ENCODE assay signal across 22 cellular contexts in genomic region chr10:111137012-111137411, GRCh38.
DNase-seq lines count a peak whose midpoint lies in the region; ATAC-seq and TF ChIP-seq lines count a peak whose summit lies in the region.
"Had no signal": no experiment of that assay in that cellular context is flagged by ENCODE, and none has a peak within 500 bp of the region (broad histone marks: within the 10 kb centered on the region; RNA-seq: fewer than 3 reads in every experiment).

No MANE protein-coding gene starts in this region.

- H3K4me1 ChIP-seq in HEK293 (ENCODE audit: control insufficient read depth, insufficient read depth, low read length) (no peaks in the 10 kb centered on the region), upper lobe of right lung (no peaks in the 10 kb centered on the region), mucosa of descending colon (ENCODE audit: low read depth) (no peaks in the 10 kb centered on the region)
- H3K4me1 ChIP-seq: ascending aorta had no signal

- intact Hi-C loops in upper lobe of right lung (cut with DNase I) (no loop called here), mucosa of descending colon (cut with DNase I, micrococcal nuclease) (no loop called here)

- ATAC-seq in upper lobe of right lung = peak; percentile 69
- ATAC-seq in HG03442 (IDR thresholded peaks at IDR 0.05; ENCODE audit: unreplicated experiment) = no peak
- no peak for ATAC-seq in mucosa of descending colon
- ATAC-seq: effector memory CD8-positive, alpha-beta T cell; naive thymus-derived CD4-positive, alpha-beta T cell had no signal

- no peak overlapping the region for H3K27ac ChIP-seq in HEK293 (ENCODE audit: extremely low read depth, low read depth, low read length)
- H3K27ac ChIP-seq in upper lobe of right lung = no peak overlapping the region
- H3K27ac ChIP-seq: ascending aorta, SJSA1 had no signal

- no peak for TF ChIP-seq CTCF in HEK293 (tag by site-specific recombination; IDR thresholded peaks at IDR 0.05)
- no peak for TF ChIP-seq CTCF in upper lobe of right lung (IDR thresholded peaks at IDR 0.05)
- no peak for TF ChIP-seq CTCF in mucosa of descending colon (IDR thresholded peaks at IDR 0.05)

- H3K4me3 ChIP-seq in HEK293 (ENCODE audit: low read depth, low read length) (no peak overlapping the region), upper lobe of right lung (no peak overlapping the region), mucosa of descending colon (no peak overlapping the region)
- H3K4me3 ChIP-seq: ascending aorta, SJSA1, smooth muscle cell had no signal

- H3K9me3 ChIP-seq in HEK293 (ENCODE audit: control insufficient read depth, insufficient read depth, low read depth, low read length) (no peaks in the 10 kb centered on the region), upper lobe of right lung (no peaks in the 10 kb centered on the region), mucosa of descending colon (no peaks in the 10 kb centered on the region)
- H3K9me3 ChIP-seq: ascending aorta, SJSA1 had no signal

- H3K36me3 ChIP-seq in HEK293 (ENCODE audit: control insufficient read depth in 2 of 2, insufficient read depth in 1 of 2, low read length in 2 of 2) (no peaks in the 10 kb centered on the region), upper lobe of right lung (no peaks in the 10 kb centered on the region), mucosa of descending colon (ENCODE audit: low read depth) (no peaks in the 10 kb centered on the region)
- H3K36me3 ChIP-seq: ascending aorta, SJSA1 had no signal

- no peaks in the 10 kb centered on the region for H3K27me3 ChIP-seq in upper lobe of right lung
- H3K27me3 ChIP-seq: ascending aorta had no signal

- CTCF ChIA-PET in HEK293 (lab: Yijun Ruan, JAX) = no interaction called here

- POLR2A ChIA-PET in HEK293 (lab: Yijun Ruan, JAX) = no interaction called here

- DNase-seq in NCI-H748 treated with DMSO at 0.1 percent for 48 hours (lab: John Stamatoyannopoulos, UW) = peak; percentile 44
- peak; percentile 67 for DNase-seq in iPS-NIHi7 (ENCODE audit: extremely low spot score)
- no peak for DNase-seq in upper lobe of right lung
- no peak for DNase-seq in mucosa of descending colon
- DNase-seq in glomerular visceral epithelial cell (ENCODE audit: extremely low spot score) = no peak
- DNase-seq: activated CD4-positive, alpha-beta T cell treated with anti-CD3 and anti-CD28 coated beads for 48 hours; activated naive CD4-positive, alpha-beta T cell; effector memory CD8-positive, alpha-beta T cell; GOT3; KBM-7; naive thymus-derived CD4-positive, alpha-beta T cell; NCI-H1092 treated with DMSO at 0.1 percent for 48 hours; NCI-H510A treated with DMSO at 0.1 percent for 48 hours; OCI-M1; stimulated activated CD4-positive, alpha-beta T cell treated with anti-CD3 and anti-CD28 coated beads, Interleukin-4, amount 100 ng/mL, for 4 hours; stimulated activated CD8-positive, alpha-beta memory T cell treated with anti-CD3 and anti-CD28 coated beads, Interleukin-4, amount 100 ng/mL, for 48 hours; T1000 had no signal

TF ChIP-seq in HEK293, 187 proteins besides CTCF, POLR2A, EP300 and RAD21:
- TF ChIP-seq GLIS1 (tag by site-specific recombination; IDR thresholded peaks at IDR 0.05) = 0 out of 2 replicates have a peak, but pooled peaks have one; percentile 13
- no peak for TF ChIP-seq RBAK (tag by site-specific recombination; IDR thresholded peaks at IDR 0.05)

Comparison
In these comparisons a context has a peak if more than half of its experiments do, and no peak if none do; other contexts are left out.
1. DNase-seq: peak in NCI-H748 treated with DMSO at 0.1 percent for 48 hours (single experiment) and iPS-NIHi7 (single experiment); none in upper lobe of right lung (single experiment), mucosa of descending colon (0 of 3) and glomerular visceral epithelial cell (single experiment).